In the genomic region with DNA sequence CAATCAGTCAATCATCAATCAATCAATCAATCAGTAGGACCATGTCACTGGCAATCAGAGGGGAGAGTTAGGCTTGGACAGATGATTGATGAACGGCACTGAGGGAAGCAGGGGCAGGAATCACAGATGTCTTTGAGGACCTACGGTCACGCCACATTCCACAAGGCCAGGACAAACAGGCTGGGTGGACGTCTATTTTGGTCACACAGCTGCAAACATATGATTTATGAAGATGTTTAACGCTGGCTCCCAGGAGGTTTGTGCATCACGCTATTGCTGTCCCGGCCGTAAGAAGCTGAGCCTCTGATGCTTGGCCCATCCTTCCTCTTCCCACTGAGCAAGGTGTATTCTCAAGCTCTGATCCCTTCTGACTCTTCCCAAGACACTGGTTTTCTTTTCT, we compare ENCODE assay signal across 15 cellular contexts.
"Had no signal": no experiment of that assay in that cellular context is flagged by ENCODE, and none has a peak within 500 bp of the region (broad histone marks: within the 10 kb centered on the region; RNA-seq: fewer than 3 reads in every experiment).

No MANE protein-coding gene starts in this region.

- H3K27me3 ChIP-seq: pancreas had no signal

- H3K9me3 ChIP-seq: mucosa of descending colon, pancreas, SK-N-SH had no signal

- H3K27ac ChIP-seq: pancreas, skin epidermis, VCaP had no signal

- H3K4me3 ChIP-seq: mucosa of descending colon, pancreas, skin epidermis had no signal

- H3K9me3 Mint-ChIP-seq: activated naive CD4-positive, alpha-beta T cell treated with anti-CD3 and anti-CD28 coated beads, Interleukin-2, amount 10 ng/mL, durations not matched to agents 7 days and 5 days; activated T-helper 2 cell treated with anti-CD3 and anti-CD28 coated beads, Interferon-gamma antibody, Interleukin-2, Interleukin-4, amounts not matched to agents 10 μg/mL and 5 μg/mL and 100 μg/mL, durations not matched to agents 14 hours and 24 hours and 36 hours; central memory CD8-positive, alpha-beta T cell; dendritic cell treated with granulocyte-macrophage colony-stimulating factor and Interleukin-4, amounts not matched to agents 40 ng/mL and 50 ng/mL, for 4 days; type B pancreatic cell had no signal

- H3K27ac Mint-ChIP-seq: activated T-helper 2 cell treated with anti-CD3 and anti-CD28 coated beads, Interferon-gamma antibody, Interleukin-2, Interleukin-4, amounts not matched to agents 10 μg/mL and 5 μg/mL and 100 μg/mL, durations not matched to agents 14 hours and 24 hours and 36 hours; type B pancreatic cell had no signal

- DNase-seq: activated CD8-positive, alpha-beta memory T cell treated with anti-CD3 and anti-CD28 coated beads for 24 hours; activated naive CD4-positive, alpha-beta T cell treated with anti-CD3 and anti-CD28 coated beads, Interleukin-2, amount 10 ng/mL, durations not matched to agents 7 days and 5 days; mammary epithelial cell; mucosa of descending colon; pancreas; SK-N-SH; stimulated activated CD4-positive, alpha-beta T cell treated with anti-CD3 and anti-CD28 coated beads, Interleukin-4, amount 100 ng/mL, for 4 hours; T-helper 1 cell had no signal

- H3K4me3 Mint-ChIP-seq: activated naive CD4-positive, alpha-beta T cell treated with anti-CD3 and anti-CD28 coated beads, Interleukin-2, amount 10 ng/mL, durations not matched to agents 7 days and 5 days; central memory CD8-positive, alpha-beta T cell; dendritic cell treated with granulocyte-macrophage colony-stimulating factor and Interleukin-4, amounts not matched to agents 40 ng/mL and 50 ng/mL, for 4 days; neural crest cell; type B pancreatic cell had no signal

- H3K27me3 Mint-ChIP-seq: activated naive CD4-positive, alpha-beta T cell treated with anti-CD3 and anti-CD28 coated beads, Interleukin-2, amount 10 ng/mL, durations not matched to agents 7 days and 5 days; central memory CD8-positive, alpha-beta T cell; dendritic cell treated with granulocyte-macrophage colony-stimulating factor and Interleukin-4, amounts not matched to agents 40 ng/mL and 50 ng/mL, for 4 days; type B pancreatic cell had no signal

- ATAC-seq: mucosa of descending colon, pancreas had no signal

- H3K4me1 ChIP-seq: pancreas had no signal

- H3K36me3 ChIP-seq: pancreas had no signal
